ENCODE assay signal across 1 cellular context in genomic region chr15:56600380-56600779, GRCh38.
TF ChIP-seq lines count a peak whose summit lies in the region.

No MANE protein-coding gene starts in this region.

TF ChIP-seq in IMR-90, 13 proteins besides CTCF, POLR2A, EP300 and RAD21 (continued from another document):
- no peak for TF ChIP-seq ELK1 (IDR thresholded peaks at IDR 0.05; ENCODE audit: borderline replicate concordance, low read depth, low read length)
